ENCODE assay signal across 7 cellular contexts in the genomic region with DNA sequence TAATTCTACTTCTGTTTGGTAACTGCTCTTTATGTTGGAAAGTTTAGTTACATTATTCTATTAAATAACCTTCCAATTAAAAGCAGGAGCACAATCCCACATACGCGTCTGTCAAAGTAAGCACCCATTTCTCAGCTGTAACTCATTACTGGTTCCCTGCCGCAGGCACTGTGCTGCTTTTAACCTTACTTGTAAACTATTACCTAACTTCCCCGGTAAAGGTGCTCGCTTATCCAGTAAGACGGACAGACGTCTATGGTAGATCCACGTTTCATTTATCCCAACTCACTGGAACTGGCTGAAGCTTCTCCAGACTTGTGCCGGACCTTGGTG. TPM values are rescaled to one million over a fixed set of nuclear protein-coding genes. Genes with fewer than 3 reads are reported as not detected.
A peak's percentile ranks its signal among the peaks of the same experiment; 100 is the strongest.
DNase-seq lines count a peak whose midpoint lies in the region; ATAC-seq and TF ChIP-seq lines count a peak whose summit lies in the region.

No MANE protein-coding gene starts in this region.

- no peak for TF ChIP-seq POLR2A in gastroesophageal sphincter (IDR thresholded peaks at IDR 0.05)

- no peak for TF ChIP-seq EP300 in gastroesophageal sphincter (IDR thresholded peaks at IDR 0.05)

- no peak overlapping the region for H3K27ac ChIP-seq in RWPE2 (ENCODE audit: poor library complexity, severe bottlenecking)
- H3K27ac ChIP-seq in gastroesophageal sphincter, result peak overlapping the region; percentile 11 to 83 (median 78)

- H3K9me3 ChIP-seq in RWPE2 (ENCODE audit: severe bottlenecking), result no peaks in the 10 kb centered on the region
- no peaks in the 10 kb centered on the region for H3K9me3 ChIP-seq in gastroesophageal sphincter

- H3K36me3 ChIP-seq in RWPE2 (ENCODE audit: low read depth) (no peaks in the 10 kb centered on the region), gastroesophageal sphincter (no peaks in the 10 kb centered on the region)

- H3K4me1 ChIP-seq in RWPE2 (ENCODE audit: insufficient read depth, poor library complexity, severe bottlenecking) (no peaks in the 10 kb centered on the region), gastroesophageal sphincter (peaks cover 4 to 38% (median 6%) of the 10 kb centered on the region in 3 donors)

- H3K27me3 ChIP-seq in RWPE2 (ENCODE audit: insufficient read depth, poor library complexity, severe bottlenecking) (no peaks in the 10 kb centered on the region), gastroesophageal sphincter (no peaks in the 10 kb centered on the region)

- peak; percentile 8 for ATAC-seq in GM18870 (IDR thresholded peaks at IDR 0.05; ENCODE audit: unreplicated experiment)
- ATAC-seq in HG02623 (IDR thresholded peaks at IDR 0.05; ENCODE audit: unreplicated experiment), result peak; percentile 2
- ATAC-seq in RWPE2 (ENCODE audit: low read depth), result peak; percentile 13; the same call in 2 of the 3 replicates
- no peak for ATAC-seq in gastroesophageal sphincter

- DNase-seq in RWPE2 (ENCODE audit: low spot score), result no peak
- DNase-seq in skeletal muscle cell (ENCODE audit: low read depth), result no peak
- DNase-seq in H4 (ENCODE audit: low spot score), result no peak
- no peak for DNase-seq in Ammon's horn (ENCODE audit: low spot score)

- WGBS in gastroesophageal sphincter (ENCODE audit: low coverage in 1 of 2), 2 donors, result 1 to 2% methylated on average over 7 to 9 of the region's 9 CpGs

- H3K4me3 ChIP-seq in RWPE2 (ENCODE audit: severe bottlenecking), result peak overlapping the region; percentile 50
- peak overlapping the region; percentile 52 to 76 for H3K4me3 ChIP-seq in gastroesophageal sphincter
- peak overlapping the region; percentile 48 for H3K4me3 ChIP-seq in skeletal muscle cell (ENCODE audit: low read depth, low read length)

- TF ChIP-seq CTCF in RWPE2 (IDR thresholded peaks at IDR 0.05; ENCODE audit: poor library complexity, severe bottlenecking) (no peak), gastroesophageal sphincter (IDR thresholded peaks at IDR 0.05) (no peak)

RNA-seq across cellular contexts. Expression of a gene that starts 0.5 kb away (rescaled TPM):
- 10 to 100 TPM; 20.4 to 43.4 (median 30.1) TPM for total RNA-seq in gastroesophageal sphincter
- 1.5 and 1.6 TPM in 2 replicates for total RNA-seq in H4 (2014; rRNA removed; shearing (Covaris generic))

RNA-seq across cellular contexts. Expression of a gene that starts 41.5 kb away (rescaled TPM):
- 1 to 10 TPM in 3 of 4 donors, under 1 TPM in 1; 0.47 to 2.6 (median 1.3) TPM for total RNA-seq in gastroesophageal sphincter
- 0.89 and 1.1 TPM in 2 replicates for total RNA-seq in H4 (2014; rRNA removed; shearing (Covaris generic))
